9 cellular contexts compared by ENCODE assay signal in the genomic region with DNA sequence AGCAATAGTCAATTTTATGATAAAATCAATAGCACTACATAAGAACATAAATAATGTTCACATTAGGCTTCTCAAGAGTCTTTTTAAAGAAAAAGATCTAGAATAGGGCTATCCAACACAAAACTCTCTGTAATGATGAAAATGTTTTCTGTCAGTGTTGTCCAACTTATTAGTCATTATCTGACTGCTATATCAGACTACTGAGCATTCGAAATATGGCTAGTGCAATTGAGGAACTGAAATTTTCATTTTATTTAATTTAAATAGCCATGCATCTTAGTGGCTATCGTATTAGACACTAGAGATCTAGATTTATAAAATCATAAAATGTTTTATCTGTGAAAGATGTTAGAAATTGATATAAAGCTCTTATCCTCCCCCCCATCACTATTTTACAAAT. TPM values are rescaled to one million over a fixed set of nuclear protein-coding genes. Genes with fewer than 3 reads are reported as not detected.
"Had no signal": no experiment of that assay in that cellular context is flagged by ENCODE, and none has a peak within 500 bp of the region (broad histone marks: within the 10 kb centered on the region; RNA-seq: fewer than 3 reads in every experiment).

No MANE protein-coding gene starts in this region.

- H2AFZ ChIP-seq: GM23338 had no signal

- FAIRE-seq: H1, H54, HTR-8/SVneo, K562 had no signal

- H3K4me2 ChIP-seq: GM23338 had no signal

- H3K4me3 ChIP-seq: GM23338, K562 had no signal

- DNase-seq: H9, HCEC 1CT, IMR-90, KG1 had no signal

RNA-seq across cellular contexts. Expression of a gene that starts 26.0 kb away (rescaled TPM):
- polyA plus RNA-seq: K562 had no signal
